Comparison of ENCODE assay signal across 18 cellular contexts in genomic region chr7:79531905-79532304, GRCh38.
DNase-seq lines count a peak whose midpoint lies in the region; ATAC-seq, FAIRE-seq and TF ChIP-seq lines count a peak whose summit lies in the region.
"Had no signal": no experiment of that assay in that cellular context is flagged by ENCODE, and none has a peak within 500 bp of the region (broad histone marks: within the 10 kb centered on the region; RNA-seq: fewer than 3 reads in every experiment).

No MANE protein-coding gene starts in this region.

- FAIRE-seq in bronchial epithelial cell (lab: Jason Lieb, UNC) = peak; percentile 40
- no peak for FAIRE-seq in HTR-8/SVneo (lab: Jason Lieb, UNC)
- FAIRE-seq: GM12892 had no signal

- ATAC-seq in left lobe of liver (peak; percentile 97), HG03045 (IDR thresholded peaks at IDR 0.05; ENCODE audit: unreplicated experiment) (no peak), SK-N-SH treated with all-trans-retinoic acid at 6 μM for 48 hours (no peak)
- ATAC-seq: GM23338, HCT116 had no signal

- DNase-seq in bronchial epithelial cell (ENCODE audit: low read depth) = no peak
- peak; percentile 83 for DNase-seq in left lobe of liver (ENCODE audit: low spot score)
- DNase-seq in neural crest cell (ENCODE audit: low read depth, low spot score) = no peak
- no peak for DNase-seq in T-helper 2 cell
- DNase-seq in HTR-8/SVneo (ENCODE audit: insufficient read length, low spot score) = no peak
- DNase-seq: 8988T; CD4-positive, alpha-beta memory T cell; DMS79; GDM1; H7; HFFc6 had no signal

- peaks cover 3% of the 10 kb centered on the region for H3K36me3 Mint-ChIP-seq in neural crest cell (ENCODE audit: low read depth)
- H3K36me3 Mint-ChIP-seq: CD14-positive monocyte; CD4-positive, alpha-beta memory T cell had no signal

- H3K4me1 Mint-ChIP-seq in neural crest cell = peaks cover 25% of the 10 kb centered on the region
- H3K4me1 Mint-ChIP-seq: CD14-positive monocyte; CD4-positive, alpha-beta memory T cell had no signal

- peaks cover 3% of the 10 kb centered on the region for H3K9me3 Mint-ChIP-seq in neural crest cell
- H3K9me3 Mint-ChIP-seq: GM23338, HFFc6 had no signal

- no peaks in the 10 kb centered on the region for H3K36me3 ChIP-seq in bronchial epithelial cell (ENCODE audit: control insufficient read depth, insufficient read depth, low read length)
- H3K36me3 ChIP-seq: BLaER1 had no signal

- peak overlapping the region; percentile 19 for H3K27ac Mint-ChIP-seq in neural crest cell (ENCODE audit: unreplicated experiment)
- H3K27ac Mint-ChIP-seq: CD14-positive monocyte; CD4-positive, alpha-beta memory T cell; GM23338; HFFc6 had no signal

- no peak overlapping the region for H3K4me3 ChIP-seq in bronchial epithelial cell (ENCODE audit: low read depth, low read length)
- H3K4me3 ChIP-seq: BLaER1, GM23338 had no signal

- H3K27me3 Mint-ChIP-seq in neural crest cell (ENCODE audit: low read depth) = no peaks in the 10 kb centered on the region
- H3K27me3 Mint-ChIP-seq: CD4-positive, alpha-beta memory T cell had no signal

- no peaks in the 10 kb centered on the region for H3K27me3 ChIP-seq in bronchial epithelial cell (ENCODE audit: control insufficient read depth, insufficient read depth, low read length)
- H3K27me3 ChIP-seq: BLaER1 had no signal

- TF ChIP-seq CTCF in bronchial epithelial cell (IDR thresholded peaks at IDR 0.05; ENCODE audit: insufficient read depth, low read length, severe bottlenecking) = no peak
- no peak for TF ChIP-seq CTCF in neural crest cell (conservative IDR thresholded peaks at IDR 0.05)

- no peak overlapping the region for H3K4me3 Mint-ChIP-seq in neural crest cell
- H3K4me3 Mint-ChIP-seq: CD14-positive monocyte; CD4-positive, alpha-beta memory T cell; GM23338; HFFc6 had no signal

TF ChIP-seq in SK-N-SH treated with all-trans-retinoic acid at 6 μM for 48 hours, 23 proteins besides CTCF, POLR2A, EP300 and RAD21:
- TF ChIP-seq OSR1 (CRISPR knock-in tag; IDR thresholded peaks at IDR 0.05) = no peak
- TF ChIP-seq TOX (CRISPR knock-in tag; IDR thresholded peaks at IDR 0.05; ENCODE audit: borderline replicate concordance) = no peak
- no peak for TF ChIP-seq CSDC2 (CRISPR knock-in tag; IDR thresholded peaks at IDR 0.05)
- TF ChIP-seq SNAI2 (CRISPR knock-in tag; IDR thresholded peaks at IDR 0.05) = no peak
- no peak for TF ChIP-seq GLIS3 (CRISPR knock-in tag; IDR thresholded peaks at IDR 0.05)
- TF ChIP-seq ZC3H10 (CRISPR knock-in tag; IDR thresholded peaks at IDR 0.05) = no peak
- no peak for TF ChIP-seq ZFP3 (CRISPR knock-in tag; IDR thresholded peaks at IDR 0.05)
- TF ChIP-seq PATZ1 (CRISPR knock-in tag; IDR thresholded peaks at IDR 0.05; ENCODE audit: borderline replicate concordance) = no peak
- no peak for TF ChIP-seq ZNF70 (CRISPR knock-in tag; IDR thresholded peaks at IDR 0.05)
- no peak for TF ChIP-seq BACH2 (CRISPR knock-in tag; IDR thresholded peaks at IDR 0.05; ENCODE audit: borderline replicate concordance)
- TF ChIP-seq ZNF8 (CRISPR knock-in tag; IDR thresholded peaks at IDR 0.05) = no peak
- no peak for TF ChIP-seq ESRRG (CRISPR knock-in tag; IDR thresholded peaks at IDR 0.05)
- no peak for TF ChIP-seq RARB (CRISPR knock-in tag; IDR thresholded peaks at IDR 0.05)
- no peak for TF ChIP-seq ZNF565 (CRISPR knock-in tag; conservative IDR thresholded peaks at IDR 0.05; ENCODE audit: low read depth)
- TF ChIP-seq POU6F1 (CRISPR knock-in tag; IDR thresholded peaks at IDR 0.05; ENCODE audit: borderline replicate concordance, low read depth) = no peak
- no peak for TF ChIP-seq CREB5 (CRISPR knock-in tag; IDR thresholded peaks at IDR 0.05; ENCODE audit: low read depth)
- no peak for TF ChIP-seq TCF4 (CRISPR knock-in tag; IDR thresholded peaks at IDR 0.05; ENCODE audit: borderline replicate concordance)
- no peak for TF ChIP-seq CSRNP3 (CRISPR knock-in tag; IDR thresholded peaks at IDR 0.05)
- no peak for TF ChIP-seq ZFP30 (CRISPR knock-in tag; IDR thresholded peaks at IDR 0.05)
